In genomic region chr10:79153753-79154152, GRCh38 we compare ENCODE assay signal across 16 cellular contexts.
DNase-seq lines count a peak whose midpoint lies in the region; ATAC-seq and TF ChIP-seq lines count a peak whose summit lies in the region.
"Had no signal": no experiment of that assay in that cellular context is flagged by ENCODE, and none has a peak within 500 bp of the region (broad histone marks: within the 10 kb centered on the region; RNA-seq: fewer than 3 reads in every experiment).

No MANE protein-coding gene starts in this region.

- ATAC-seq in right cardiac atrium, result peak; percentile 0 to 7
- ATAC-seq: esophagus mucosa; K562; natural killer cell; stimulated activated naive CD8-positive, alpha-beta T cell treated with anti-CD3 and anti-CD28 coated beads, Interleukin-15, amount 100 ng/mL, for 72 hours; T-cell had no signal

- no peaks in the 10 kb centered on the region for H3K27me3 ChIP-seq in ascending aorta
- H3K27me3 ChIP-seq in right cardiac atrium (ENCODE audit: control insufficient read depth, insufficient read depth), result no peaks in the 10 kb centered on the region
- H3K27me3 ChIP-seq in sigmoid colon, result no peaks in the 10 kb centered on the region
- no peaks in the 10 kb centered on the region for H3K27me3 ChIP-seq in prostate gland (replicated peaks; ENCODE audit: insufficient read depth)

- TF ChIP-seq EP300 in sigmoid colon (IDR thresholded peaks at IDR 0.05), result no peak

- no peaks in the 10 kb centered on the region for H3K36me3 ChIP-seq in ascending aorta
- no peaks in the 10 kb centered on the region for H3K36me3 ChIP-seq in sigmoid colon
- no peaks in the 10 kb centered on the region for H3K36me3 ChIP-seq in prostate gland

- H3K27ac ChIP-seq in ascending aorta, result peak overlapping the region; percentile 87 to 88
- H3K27ac ChIP-seq in right cardiac atrium (ENCODE audit: low read length), result peak overlapping the region; percentile 97
- H3K27ac ChIP-seq in sigmoid colon, result peak overlapping the region; percentile 85 to 92 (median 88)
- peak overlapping the region in 1 of 2 donors; percentile 35 for H3K27ac ChIP-seq in prostate gland

- no peak for TF ChIP-seq POLR2A in sigmoid colon (IDR thresholded peaks at IDR 0.05)
- TF ChIP-seq POLR2A in prostate gland (IDR thresholded peaks at IDR 0.05), result no peak

- H3K4me3 ChIP-seq in ascending aorta (no peak overlapping the region), right cardiac atrium (ENCODE audit: low read length) (no peak overlapping the region), sigmoid colon (no peak overlapping the region), prostate gland (no peak overlapping the region)
- H3K4me3 ChIP-seq: K562 had no signal

- no peak for TF ChIP-seq CTCF in ascending aorta (IDR thresholded peaks at IDR 0.05)
- TF ChIP-seq CTCF in sigmoid colon (IDR thresholded peaks at IDR 0.05), result no peak
- TF ChIP-seq CTCF in prostate gland (IDR thresholded peaks at IDR 0.05), result no peak

- 39% methylated on average over 10 of the region's 10 CpGs for WGBS in right cardiac atrium
- 88 to 93% methylated on average over 10 of the region's 10 CpGs for WGBS in sigmoid colon, 2 donors
- WGBS in prostate gland, result 61% methylated on average over 10 of the region's 10 CpGs

- H3K9me3 ChIP-seq in ascending aorta (no peaks in the 10 kb centered on the region), right cardiac atrium (ENCODE audit: control insufficient read depth, low read length) (no peaks in the 10 kb centered on the region), sigmoid colon (no peaks in the 10 kb centered on the region), prostate gland (no peaks in the 10 kb centered on the region)

- intact Hi-C loops in ascending aorta (cut with DNase I) (loop anchor here (5.0 to 10.0 kb wide), 2 partner anchors 114 to 1051 kb away; partner anchors contain the start of gene ANXA11), right cardiac atrium (cut with DNase I) (loop anchor here in 2 of 4 donors (5.0 to 10.0 kb wide), 2 partner anchors 79 to 81 kb away; no protein-coding TSS in a partner anchor), sigmoid colon (cut with DNase I) (no loop called here), prostate gland (cut with DNase I) (no loop called here)

- DNase-seq in ACHN (peak; percentile 60), ascending aorta (ENCODE audit: low spot score in 2 of 2) (peak; percentile 64 to 92), right cardiac atrium (peak; percentile 85 to 92 (median 92)), sigmoid colon (no peak), putamen (ENCODE audit: low spot score) (no peak), epidermal melanocyte (ENCODE audit: insufficient read length, low spot score) (no peak), H4 (ENCODE audit: low spot score) (no peak), prostate gland (ENCODE audit: low spot score) (no peak)
- DNase-seq: activated CD4-positive, alpha-beta T cell treated with anti-CD3 and anti-CD28 coated beads for 48 hours; immature natural killer cell; natural killer cell; stimulated activated CD4-positive, alpha-beta T cell treated with anti-CD3 and anti-CD28 coated beads, Interleukin-4, amount 100 ng/mL, for 4 hours; stimulated activated naive CD8-positive, alpha-beta T cell treated with anti-CD3 and anti-CD28 coated beads, Interleukin-15, amount 100 ng/mL, for 72 hours; T-cell had no signal

- in situ Hi-C loops in ACHN (cut with HindIII; ENCODE audit: low pct_ligation_motif_present, low pct_unique_long_range_greater_than_20kb, low sequenced_read_pairs), result no loop called here

- H3K4me1 ChIP-seq in ascending aorta, result peaks cover 64 to 100% of the 10 kb centered on the region in 2 donors
- peaks cover 75% of the 10 kb centered on the region for H3K4me1 ChIP-seq in right cardiac atrium (ENCODE audit: control insufficient read depth, insufficient read depth, low read length)
- H3K4me1 ChIP-seq in sigmoid colon, result peaks cover 0 to 100% (median 96%) of the 10 kb centered on the region in 4 donors
- peaks cover 28% of the 10 kb centered on the region for H3K4me1 ChIP-seq in prostate gland (replicated peaks)

Comparison
In these comparisons a context has a peak if more than half of its experiments do, and no peak if none do; other contexts are left out.
1. DNase-seq: peak in ACHN (single experiment), ascending aorta (2 of 2) and right cardiac atrium (3 of 3); none in sigmoid colon (single experiment), putamen (single experiment), epidermal melanocyte (single experiment), H4 (single experiment) and prostate gland (single experiment).